In the genomic region with DNA sequence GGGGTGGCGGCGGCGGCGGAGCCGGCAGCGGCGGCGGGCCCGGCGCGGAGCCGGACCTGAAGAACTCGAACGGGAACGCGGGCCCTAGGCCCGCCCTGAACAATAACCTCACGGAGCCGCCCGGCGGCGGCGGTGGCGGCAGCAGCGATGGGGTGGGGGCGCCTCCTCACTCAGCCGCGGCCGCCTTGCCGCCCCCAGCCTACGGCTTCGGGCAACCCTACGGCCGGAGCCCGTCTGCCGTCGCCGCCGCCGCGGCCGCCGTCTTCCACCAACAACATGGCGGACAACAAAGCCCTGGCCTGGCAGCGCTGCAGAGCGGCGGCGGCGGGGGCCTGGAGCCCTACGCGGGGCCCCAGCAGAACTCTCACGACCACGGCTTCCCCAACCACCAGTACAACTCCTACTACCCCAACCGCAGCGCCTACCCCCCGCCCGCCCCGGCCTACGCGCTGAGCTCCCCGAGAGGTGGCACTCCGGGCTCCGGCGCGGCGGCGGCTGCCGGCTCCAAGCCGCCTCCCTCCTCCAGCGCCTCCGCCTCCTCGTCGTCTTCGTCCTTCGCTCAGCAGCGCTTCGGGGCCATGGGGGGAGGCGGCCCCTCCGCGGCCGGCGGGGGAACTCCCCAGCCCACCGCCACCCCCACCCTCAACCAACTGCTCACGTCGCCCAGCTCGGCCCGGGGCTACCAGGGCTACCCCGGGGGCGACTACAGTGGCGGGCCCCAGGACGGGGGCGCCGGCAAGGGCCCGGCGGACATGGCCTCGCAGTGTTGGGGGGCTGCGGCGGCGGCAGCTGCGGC, we compare ENCODE assay signal across 1 cellular context.
TF ChIP-seq lines count a peak whose summit lies in the region.

No MANE protein-coding gene starts in this region.

TF ChIP-seq in HepG2, 621 proteins besides CTCF, POLR2A, EP300 and RAD21 (continued from another document and continues in another):
- TF ChIP-seq, protein P1, sequence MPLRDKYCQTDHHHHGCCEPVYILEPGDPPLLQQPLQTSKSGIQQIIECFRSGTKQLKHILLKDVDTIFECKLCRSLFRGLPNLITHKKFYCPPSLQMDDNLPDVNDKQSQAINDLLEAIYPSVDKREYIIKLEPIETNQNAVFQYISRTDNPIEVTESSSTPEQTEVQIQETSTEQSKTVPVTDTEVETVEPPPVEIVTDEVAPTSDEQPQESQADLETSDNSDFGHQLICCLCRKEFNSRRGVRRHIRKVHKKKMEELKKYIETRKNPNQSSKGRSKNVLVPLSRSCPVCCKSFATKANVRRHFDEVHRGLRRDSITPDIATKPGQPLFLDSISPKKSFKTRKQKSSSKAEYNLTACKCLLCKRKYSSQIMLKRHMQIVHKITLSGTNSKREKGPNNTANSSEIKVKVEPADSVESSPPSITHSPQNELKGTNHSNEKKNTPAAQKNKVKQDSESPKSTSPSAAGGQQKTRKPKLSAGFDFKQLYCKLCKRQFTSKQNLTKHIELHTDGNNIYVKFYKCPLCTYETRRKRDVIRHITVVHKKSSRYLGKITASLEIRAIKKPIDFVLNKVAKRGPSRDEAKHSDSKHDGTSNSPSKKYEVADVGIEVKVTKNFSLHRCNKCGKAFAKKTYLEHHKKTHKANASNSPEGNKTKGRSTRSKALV (CRISPR knock-in tag; IDR thresholded peaks at IDR 0.05), result no peak
- no peak for TF ChIP-seq NFE2L1 (CRISPR knock-in tag; IDR thresholded peaks at IDR 0.05; ENCODE audit: borderline replicate concordance)
- TF ChIP-seq SMARCC2 (IDR thresholded peaks at IDR 0.05), result no peak
- TF ChIP-seq, protein P2, sequence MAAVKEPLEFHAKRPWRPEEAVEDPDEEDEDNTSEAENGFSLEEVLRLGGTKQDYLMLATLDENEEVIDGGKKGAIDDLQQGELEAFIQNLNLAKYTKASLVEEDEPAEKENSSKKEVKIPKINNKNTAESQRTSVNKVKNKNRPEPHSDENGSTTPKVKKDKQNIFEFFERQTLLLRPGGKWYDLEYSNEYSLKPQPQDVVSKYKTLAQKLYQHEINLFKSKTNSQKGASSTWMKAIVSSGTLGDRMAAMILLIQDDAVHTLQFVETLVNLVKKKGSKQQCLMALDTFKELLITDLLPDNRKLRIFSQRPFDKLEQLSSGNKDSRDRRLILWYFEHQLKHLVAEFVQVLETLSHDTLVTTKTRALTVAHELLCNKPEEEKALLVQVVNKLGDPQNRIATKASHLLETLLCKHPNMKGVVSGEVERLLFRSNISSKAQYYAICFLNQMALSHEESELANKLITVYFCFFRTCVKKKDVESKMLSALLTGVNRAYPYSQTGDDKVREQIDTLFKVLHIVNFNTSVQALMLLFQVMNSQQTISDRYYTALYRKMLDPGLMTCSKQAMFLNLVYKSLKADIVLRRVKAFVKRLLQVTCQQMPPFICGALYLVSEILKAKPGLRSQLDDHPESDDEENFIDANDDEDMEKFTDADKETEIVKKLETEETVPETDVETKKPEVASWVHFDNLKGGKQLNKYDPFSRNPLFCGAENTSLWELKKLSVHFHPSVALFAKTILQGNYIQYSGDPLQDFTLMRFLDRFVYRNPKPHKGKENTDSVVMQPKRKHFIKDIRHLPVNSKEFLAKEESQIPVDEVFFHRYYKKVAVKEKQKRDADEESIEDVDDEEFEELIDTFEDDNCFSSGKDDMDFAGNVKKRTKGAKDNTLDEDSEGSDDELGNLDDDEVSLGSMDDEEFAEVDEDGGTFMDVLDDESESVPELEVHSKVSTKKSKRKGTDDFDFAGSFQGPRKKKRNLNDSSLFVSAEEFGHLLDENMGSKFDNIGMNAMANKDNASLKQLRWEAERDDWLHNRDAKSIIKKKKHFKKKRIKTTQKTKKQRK (IDR thresholded peaks at IDR 0.05; ENCODE audit: low read length), result no peak
- TF ChIP-seq HNRNPH1 (optimal IDR thresholded peaks at IDR 0.05; ENCODE audit: low read depth, low read length), result no peak
- no peak for TF ChIP-seq ZNF790 (CRISPR knock-in tag; IDR thresholded peaks at IDR 0.05; ENCODE audit: borderline replicate concordance)
- TF ChIP-seq, protein P3, sequence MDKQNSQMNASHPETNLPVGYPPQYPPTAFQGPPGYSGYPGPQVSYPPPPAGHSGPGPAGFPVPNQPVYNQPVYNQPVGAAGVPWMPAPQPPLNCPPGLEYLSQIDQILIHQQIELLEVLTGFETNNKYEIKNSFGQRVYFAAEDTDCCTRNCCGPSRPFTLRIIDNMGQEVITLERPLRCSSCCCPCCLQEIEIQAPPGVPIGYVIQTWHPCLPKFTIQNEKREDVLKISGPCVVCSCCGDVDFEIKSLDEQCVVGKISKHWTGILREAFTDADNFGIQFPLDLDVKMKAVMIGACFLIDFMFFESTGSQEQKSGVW (CRISPR knock-in tag; IDR thresholded peaks at IDR 0.05; ENCODE audit: borderline replicate concordance), result no peak
- no peak for TF ChIP-seq ZNF572 (CRISPR knock-in tag; IDR thresholded peaks at IDR 0.05)
- TF ChIP-seq, protein P4, sequence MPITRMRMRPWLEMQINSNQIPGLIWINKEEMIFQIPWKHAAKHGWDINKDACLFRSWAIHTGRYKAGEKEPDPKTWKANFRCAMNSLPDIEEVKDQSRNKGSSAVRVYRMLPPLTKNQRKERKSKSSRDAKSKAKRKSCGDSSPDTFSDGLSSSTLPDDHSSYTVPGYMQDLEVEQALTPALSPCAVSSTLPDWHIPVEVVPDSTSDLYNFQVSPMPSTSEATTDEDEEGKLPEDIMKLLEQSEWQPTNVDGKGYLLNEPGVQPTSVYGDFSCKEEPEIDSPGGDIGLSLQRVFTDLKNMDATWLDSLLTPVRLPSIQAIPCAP (CRISPR knock-in tag; IDR thresholded peaks at IDR 0.05; ENCODE audit: low read depth), result no peak
- TF ChIP-seq, protein P5, sequence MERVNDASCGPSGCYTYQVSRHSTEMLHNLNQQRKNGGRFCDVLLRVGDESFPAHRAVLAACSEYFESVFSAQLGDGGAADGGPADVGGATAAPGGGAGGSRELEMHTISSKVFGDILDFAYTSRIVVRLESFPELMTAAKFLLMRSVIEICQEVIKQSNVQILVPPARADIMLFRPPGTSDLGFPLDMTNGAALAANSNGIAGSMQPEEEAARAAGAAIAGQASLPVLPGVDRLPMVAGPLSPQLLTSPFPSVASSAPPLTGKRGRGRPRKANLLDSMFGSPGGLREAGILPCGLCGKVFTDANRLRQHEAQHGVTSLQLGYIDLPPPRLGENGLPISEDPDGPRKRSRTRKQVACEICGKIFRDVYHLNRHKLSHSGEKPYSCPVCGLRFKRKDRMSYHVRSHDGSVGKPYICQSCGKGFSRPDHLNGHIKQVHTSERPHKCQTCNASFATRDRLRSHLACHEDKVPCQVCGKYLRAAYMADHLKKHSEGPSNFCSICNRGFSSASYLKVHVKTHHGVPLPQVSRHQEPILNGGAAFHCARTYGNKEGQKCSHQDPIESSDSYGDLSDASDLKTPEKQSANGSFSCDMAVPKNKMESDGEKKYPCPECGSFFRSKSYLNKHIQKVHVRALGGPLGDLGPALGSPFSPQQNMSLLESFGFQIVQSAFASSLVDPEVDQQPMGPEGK (CRISPR knock-in tag; IDR thresholded peaks at IDR 0.05), result peak; percentile 31
- no peak for TF ChIP-seq MIER2 (CRISPR knock-in tag; IDR thresholded peaks at IDR 0.05)
- no peak for TF ChIP-seq ATF7 (IDR thresholded peaks at IDR 0.05)
- TF ChIP-seq ATF7 (CRISPR knock-in tag; IDR thresholded peaks at IDR 0.05), result no peak
- no peak for TF ChIP-seq TCF7L2 (IDR thresholded peaks at IDR 0.05; ENCODE audit: low read depth, low read length)
- TF ChIP-seq, protein P6, sequence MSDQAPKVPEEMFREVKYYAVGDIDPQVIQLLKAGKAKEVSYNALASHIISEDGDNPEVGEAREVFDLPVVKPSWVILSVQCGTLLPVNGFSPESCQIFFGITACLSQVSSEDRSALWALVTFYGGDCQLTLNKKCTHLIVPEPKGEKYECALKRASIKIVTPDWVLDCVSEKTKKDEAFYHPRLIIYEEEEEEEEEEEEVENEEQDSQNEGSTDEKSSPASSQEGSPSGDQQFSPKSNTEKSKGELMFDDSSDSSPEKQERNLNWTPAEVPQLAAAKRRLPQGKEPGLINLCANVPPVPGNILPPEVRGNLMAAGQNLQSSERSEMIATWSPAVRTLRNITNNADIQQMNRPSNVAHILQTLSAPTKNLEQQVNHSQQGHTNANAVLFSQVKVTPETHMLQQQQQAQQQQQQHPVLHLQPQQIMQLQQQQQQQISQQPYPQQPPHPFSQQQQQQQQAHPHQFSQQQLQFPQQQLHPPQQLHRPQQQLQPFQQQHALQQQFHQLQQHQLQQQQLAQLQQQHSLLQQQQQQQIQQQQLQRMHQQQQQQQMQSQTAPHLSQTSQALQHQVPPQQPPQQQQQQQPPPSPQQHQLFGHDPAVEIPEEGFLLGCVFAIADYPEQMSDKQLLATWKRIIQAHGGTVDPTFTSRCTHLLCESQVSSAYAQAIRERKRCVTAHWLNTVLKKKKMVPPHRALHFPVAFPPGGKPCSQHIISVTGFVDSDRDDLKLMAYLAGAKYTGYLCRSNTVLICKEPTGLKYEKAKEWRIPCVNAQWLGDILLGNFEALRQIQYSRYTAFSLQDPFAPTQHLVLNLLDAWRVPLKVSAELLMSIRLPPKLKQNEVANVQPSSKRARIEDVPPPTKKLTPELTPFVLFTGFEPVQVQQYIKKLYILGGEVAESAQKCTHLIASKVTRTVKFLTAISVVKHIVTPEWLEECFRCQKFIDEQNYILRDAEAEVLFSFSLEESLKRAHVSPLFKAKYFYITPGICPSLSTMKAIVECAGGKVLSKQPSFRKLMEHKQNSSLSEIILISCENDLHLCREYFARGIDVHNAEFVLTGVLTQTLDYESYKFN (CRISPR knock-in tag; conservative IDR thresholded peaks at IDR 0.05), result no peak
- TF ChIP-seq ZNF775 (CRISPR knock-in tag; IDR thresholded peaks at IDR 0.05; ENCODE audit: borderline replicate concordance), result no peak
- TF ChIP-seq, protein P7, sequence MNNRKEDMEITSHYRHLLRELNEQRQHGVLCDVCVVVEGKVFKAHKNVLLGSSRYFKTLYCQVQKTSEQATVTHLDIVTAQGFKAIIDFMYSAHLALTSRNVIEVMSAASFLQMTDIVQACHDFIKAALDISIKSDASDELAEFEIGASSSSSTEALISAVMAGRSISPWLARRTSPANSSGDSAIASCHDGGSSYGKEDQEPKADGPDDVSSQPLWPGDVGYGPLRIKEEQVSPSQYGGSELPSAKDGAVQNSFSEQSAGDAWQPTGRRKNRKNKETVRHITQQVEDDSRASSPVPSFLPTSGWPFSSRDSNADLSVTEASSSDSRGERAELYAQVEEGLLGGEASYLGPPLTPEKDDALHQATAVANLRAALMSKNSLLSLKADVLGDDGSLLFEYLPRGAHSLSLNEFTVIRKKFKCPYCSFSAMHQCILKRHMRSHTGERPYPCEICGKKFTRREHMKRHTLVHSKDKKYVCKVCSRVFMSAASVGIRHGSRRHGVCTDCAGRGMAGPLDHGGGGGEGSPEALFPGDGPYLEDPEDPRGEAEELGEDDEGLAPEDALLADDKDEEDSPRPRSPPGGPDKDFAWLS (CRISPR knock-in tag; IDR thresholded peaks at IDR 0.05; ENCODE audit: borderline replicate concordance), result no peak
- TF ChIP-seq, protein P8, sequence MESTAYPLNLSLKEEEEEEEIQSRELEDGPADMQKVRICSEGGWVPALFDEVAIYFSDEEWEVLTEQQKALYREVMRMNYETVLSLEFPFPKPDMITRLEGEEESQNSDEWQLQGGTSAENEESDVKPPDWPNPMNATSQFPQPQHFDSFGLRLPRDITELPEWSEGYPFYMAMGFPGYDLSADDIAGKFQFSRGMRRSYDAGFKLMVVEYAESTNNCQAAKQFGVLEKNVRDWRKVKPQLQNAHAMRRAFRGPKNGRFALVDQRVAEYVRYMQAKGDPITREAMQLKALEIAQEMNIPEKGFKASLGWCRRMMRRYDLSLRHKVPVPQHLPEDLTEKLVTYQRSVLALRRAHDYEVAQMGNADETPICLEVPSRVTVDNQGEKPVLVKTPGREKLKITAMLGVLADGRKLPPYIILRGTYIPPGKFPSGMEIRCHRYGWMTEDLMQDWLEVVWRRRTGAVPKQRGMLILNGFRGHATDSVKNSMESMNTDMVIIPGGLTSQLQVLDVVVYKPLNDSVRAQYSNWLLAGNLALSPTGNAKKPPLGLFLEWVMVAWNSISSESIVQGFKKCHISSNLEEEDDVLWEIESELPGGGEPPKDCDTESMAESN (CRISPR knock-in tag; conservative IDR thresholded peaks at IDR 0.05), result peak; percentile 36; the same call in 1 of the 2 replicates
- TF ChIP-seq MTA1 (CRISPR knock-in tag; IDR thresholded peaks at IDR 0.05; ENCODE audit: borderline replicate concordance), result no peak
- TF ChIP-seq ZNF124 (CRISPR knock-in tag; IDR thresholded peaks at IDR 0.05), result no peak
- peak; percentile 28; the same call in 1 of the 2 replicates for TF ChIP-seq SALL1 (CRISPR knock-in tag; IDR thresholded peaks at IDR 0.05)
- TF ChIP-seq ZFP41 (CRISPR knock-in tag; IDR thresholded peaks at IDR 0.05; ENCODE audit: borderline replicate concordance), result no peak
- no peak for TF ChIP-seq BRCA1 (CRISPR knock-in tag; IDR thresholded peaks at IDR 0.05)
- no peak for TF ChIP-seq MAFG (CRISPR knock-in tag; IDR thresholded peaks at IDR 0.05)
- TF ChIP-seq, protein P9, sequence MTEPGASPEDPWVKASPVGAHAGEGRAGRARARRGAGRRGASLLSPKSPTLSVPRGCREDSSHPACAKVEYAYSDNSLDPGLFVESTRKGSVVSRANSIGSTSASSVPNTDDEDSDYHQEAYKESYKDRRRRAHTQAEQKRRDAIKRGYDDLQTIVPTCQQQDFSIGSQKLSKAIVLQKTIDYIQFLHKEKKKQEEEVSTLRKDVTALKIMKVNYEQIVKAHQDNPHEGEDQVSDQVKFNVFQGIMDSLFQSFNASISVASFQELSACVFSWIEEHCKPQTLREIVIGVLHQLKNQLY (CRISPR knock-in tag; IDR thresholded peaks at IDR 0.05), result no peak
- no peak for TF ChIP-seq MEF2D (CRISPR knock-in tag; IDR thresholded peaks at IDR 0.05)
- TF ChIP-seq ZNF337 (CRISPR knock-in tag; IDR thresholded peaks at IDR 0.05; ENCODE audit: borderline replicate concordance, low read depth), result no peak
- TF ChIP-seq, protein P10, sequence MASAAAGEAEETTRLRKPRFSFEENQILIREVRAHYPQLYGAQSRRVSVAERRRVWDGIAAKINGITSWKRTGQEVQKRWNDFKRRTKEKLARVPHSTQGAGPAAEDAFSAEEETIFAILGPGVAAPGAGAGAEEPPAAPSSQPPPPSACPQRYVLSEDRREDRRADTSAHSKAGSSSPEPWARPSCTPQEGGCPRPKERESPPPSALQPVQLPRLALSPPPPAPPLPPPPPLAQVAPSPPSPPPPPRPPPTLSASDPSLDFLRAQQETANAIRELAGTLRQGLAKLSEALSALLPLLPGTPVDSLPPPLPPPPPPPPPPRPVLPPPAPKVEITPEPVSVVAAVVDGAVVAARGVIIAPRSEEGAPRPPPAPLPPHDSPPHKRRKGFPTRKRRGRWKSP (CRISPR knock-in tag; IDR thresholded peaks at IDR 0.05), result no peak
- TF ChIP-seq SMAD1 (CRISPR knock-in tag; IDR thresholded peaks at IDR 0.05; ENCODE audit: borderline replicate concordance, low read depth), result no peak
- no peak for TF ChIP-seq ZNF644 (CRISPR knock-in tag; IDR thresholded peaks at IDR 0.05; ENCODE audit: low read depth)
- TF ChIP-seq ZNF746 (CRISPR knock-in tag; IDR thresholded peaks at IDR 0.05), result no peak
- no peak for TF ChIP-seq ZNF101 (CRISPR knock-in tag; IDR thresholded peaks at IDR 0.05; ENCODE audit: borderline replicate concordance, low read depth)
- TF ChIP-seq AHR (CRISPR knock-in tag; IDR thresholded peaks at IDR 0.05), result no peak
- no peak for TF ChIP-seq NFKBIZ (CRISPR knock-in tag; IDR thresholded peaks at IDR 0.05)
- no peak for TF ChIP-seq KLF6 (CRISPR knock-in tag; IDR thresholded peaks at IDR 0.05)
- TF ChIP-seq ZIK1 (CRISPR knock-in tag; IDR thresholded peaks at IDR 0.05; ENCODE audit: borderline replicate concordance, low read depth), result no peak
- no peak; the same call in 1 of the 2 replicates for TF ChIP-seq TAF1 (CRISPR knock-in tag; IDR thresholded peaks at IDR 0.05)
- no peak for TF ChIP-seq U2AF1 (optimal IDR thresholded peaks at IDR 0.05; ENCODE audit: low read depth, low read length)
